In genomic region chr11:2121227-2122130, GRCh38 we compare ENCODE assay signal across 18 cellular contexts. TPM values are rescaled to one million over a fixed set of nuclear protein-coding genes. Genes with fewer than 3 reads are reported as not detected.
DNase-seq lines count a peak whose midpoint lies in the region; ATAC-seq and TF ChIP-seq lines count a peak whose summit lies in the region.
"Had no signal": no experiment of that assay in that cellular context is flagged by ENCODE, and none has a peak within 500 bp of the region (broad histone marks: within the 10 kb centered on the region; RNA-seq: fewer than 3 reads in every experiment).

No MANE protein-coding gene starts in this region.

- in situ Hi-C loops in IMR-90 (cut with MboI; ENCODE audit: low sequenced_read_pairs), result no loop called here

- peaks cover 7 to 18% (median 8%) of the 10 kb centered on the region in 5 donors for H3K27me3 Mint-ChIP-seq in naive thymus-derived CD4-positive, alpha-beta T cell

- H4K5ac ChIP-seq in IMR-90 (ENCODE audit: low read depth, low read length), result no peak overlapping the region; the same call in 1 of the 2 replicates

- H3K14ac ChIP-seq in IMR-90 (replicated peaks; ENCODE audit: low read depth, low read length), result peak overlapping the region; percentile 4; the same call in 1 of the 2 replicates

- H3K4me3 ChIP-seq in IMR-90 (ENCODE audit: insufficient read depth, low read depth, low read length) (no peak overlapping the region), RWPE2 (ENCODE audit: severe bottlenecking) (no peak overlapping the region), mucosa of descending colon (no peak overlapping the region), WERI-Rb-1 (ENCODE audit: low read depth, low read length) (no peak overlapping the region)
- no peak overlapping the region for H3K4me3 ChIP-seq in naive thymus-derived CD4-positive, alpha-beta T cell (ENCODE audit: low read length)
- H3K4me3 ChIP-seq: HAP-1, SK-N-MC had no signal

- H3K4me3 Mint-ChIP-seq in naive thymus-derived CD4-positive, alpha-beta T cell, result no peak overlapping the region

- no peak for TF ChIP-seq RAD21 in IMR-90 (IDR thresholded peaks at IDR 0.05; ENCODE audit: low read length)

- H2BK20ac ChIP-seq in IMR-90 (ENCODE audit: low read depth, low read length), result peak overlapping the region; percentile 5; the same call in 1 of the 2 replicates

- H3K56ac ChIP-seq in IMR-90 (ENCODE audit: extremely low read depth, insufficient read depth, low read length), result no peak overlapping the region

- no peak overlapping the region for H3K9ac ChIP-seq in IMR-90 (ENCODE audit: low read depth, low read length)
- H3K9ac ChIP-seq: KMS-11 had no signal

- peak overlapping the region in 1 of 9 donors; percentile 46 for H3K27ac Mint-ChIP-seq in naive thymus-derived CD4-positive, alpha-beta T cell

- H3K79me1 ChIP-seq in IMR-90 (ENCODE audit: low read depth in 1 of 2, low read length in 2 of 2), result no peaks in the 10 kb centered on the region

- WGBS in IMR-90 (ENCODE audit: extremely low coverage in 2 of 2, insufficient read length in 1 of 2), 2 experiments, result 43% methylated on average over 1 of the region's 21 CpGs; no CpG with 5 or more reads in 1 of the 2 experiments

- peak overlapping the region; percentile 52 for H2AK9ac ChIP-seq in IMR-90 (replicated peaks; ENCODE audit: low read depth, low read length, poor library complexity)

- H2BK5ac ChIP-seq in IMR-90 (ENCODE audit: low read depth, low read length, poor library complexity, severe bottlenecking), result no peak overlapping the region

- H3K36me3 Mint-ChIP-seq in naive thymus-derived CD4-positive, alpha-beta T cell, result no peaks in the 10 kb centered on the region

- DNase-seq in IMR-90, result no peak
- DNase-seq in RWPE2 (ENCODE audit: low spot score), result peak; percentile 31
- peak in 2 of 3 donors; percentile 14 to 34 for DNase-seq in mucosa of descending colon
- no peak for DNase-seq in sciatic nerve (ENCODE audit: low spot score)
- DNase-seq in naive thymus-derived CD4-positive, alpha-beta T cell, result no peak
- DNase-seq in WERI-Rb-1, result no peak
- no peak for DNase-seq in cerebellar cortex (ENCODE audit: low spot score)
- DNase-seq: ACHN, DMS79, NCI-H1048, NCI-H1436, NCI-H1930, NCI-H345, NCI-H524 treated with DMSO at 0.1 percent for 48 hours had no signal

- H4K91ac ChIP-seq in IMR-90 (ENCODE audit: insufficient read depth, low read depth, low read length), result peak overlapping the region; percentile 52

- no peak overlapping the region; the same call in 1 of the 2 replicates for H3K18ac ChIP-seq in IMR-90 (ENCODE audit: low read depth, low read length)

- H3K36me3 ChIP-seq in IMR-90 (ENCODE audit: control insufficient read depth, insufficient read depth, low read length) (no peaks in the 10 kb centered on the region), RWPE2 (ENCODE audit: low read depth) (no peaks in the 10 kb centered on the region), mucosa of descending colon (ENCODE audit: low read depth) (no peaks in the 10 kb centered on the region), WERI-Rb-1 (no peaks in the 10 kb centered on the region)
- no peaks in the 10 kb centered on the region for H3K36me3 ChIP-seq in naive thymus-derived CD4-positive, alpha-beta T cell (ENCODE audit: control insufficient read depth in 2 of 3, insufficient read depth in 3 of 3, low read length in 3 of 3)
- H3K36me3 ChIP-seq: HAP-1 had no signal

- H3K4ac ChIP-seq in IMR-90 (ENCODE audit: low read depth, low read length), result peak overlapping the region; percentile 80

- H4K8ac ChIP-seq in IMR-90 (ENCODE audit: low read depth in 2 of 2, low read length in 2 of 2), result peak overlapping the region in 1 of 2 experiments; percentile 53; a peak in 2 of 4 replicates

- peaks cover 14% of the 10 kb centered on the region for H3K27me3 ChIP-seq in IMR-90 (ENCODE audit: control insufficient read depth, insufficient read depth, low read length)
- no peaks in the 10 kb centered on the region for H3K27me3 ChIP-seq in RWPE2 (ENCODE audit: insufficient read depth, poor library complexity, severe bottlenecking)
- no peaks in the 10 kb centered on the region for H3K27me3 ChIP-seq in naive thymus-derived CD4-positive, alpha-beta T cell (ENCODE audit: control insufficient read depth in 2 of 2, insufficient read depth in 2 of 2, low read length in 2 of 2)
- H3K27me3 ChIP-seq in WERI-Rb-1 (ENCODE audit: insufficient read depth, low read depth, severe bottlenecking), result peaks cover 76% of the 10 kb centered on the region

- CTCF ChIA-PET in IMR-90 (lab: Yijun Ruan, JAX), result interaction anchor here (0.6 kb wide), 1 partner anchor 31 kb away, joined by 3 read pairs; no protein-coding TSS in a partner anchor
- CTCF ChIA-PET in naive thymus-derived CD4-positive, alpha-beta T cell (lab: Charles Lee), result no interaction called here

- peak overlapping the region; percentile 86 for H2BK120ac ChIP-seq in IMR-90 (ENCODE audit: low read depth, low read length)

- H3K4me2 ChIP-seq in IMR-90 (ENCODE audit: low read depth, low read length), result no peak overlapping the region
- H3K4me2 ChIP-seq: KMS-11 had no signal

- peak overlapping the region; percentile 46 for H2AK5ac ChIP-seq in IMR-90 (ENCODE audit: low read depth, low read length)

- H3K9me3 ChIP-seq in IMR-90 (ENCODE audit: control insufficient read depth, insufficient read depth, low read length) (peaks cover 5% of the 10 kb centered on the region), RWPE2 (ENCODE audit: severe bottlenecking) (no peaks in the 10 kb centered on the region), mucosa of descending colon (peaks cover 2% of the 10 kb centered on the region), WERI-Rb-1 (ENCODE audit: severe bottlenecking) (peaks cover 8% of the 10 kb centered on the region)
- no peaks in the 10 kb centered on the region for H3K9me3 ChIP-seq in naive thymus-derived CD4-positive, alpha-beta T cell (ENCODE audit: control insufficient read depth in 2 of 3, low read length in 3 of 3)

- no peak overlapping the region; the same call in 2 of the 3 replicates for H2BK15ac ChIP-seq in IMR-90 (ENCODE audit: low read depth, low read length)

- no peak for ATAC-seq in IMR-90 (ENCODE audit: low read depth)
- ATAC-seq in RWPE2 (ENCODE audit: low read depth), result no peak
- no peak for ATAC-seq in mucosa of descending colon
- ATAC-seq in sciatic nerve, result peak; percentile 37
- no peak for ATAC-seq in naive thymus-derived CD4-positive, alpha-beta T cell

- no peaks in the 10 kb centered on the region for H3K4me1 Mint-ChIP-seq in naive thymus-derived CD4-positive, alpha-beta T cell

- TF ChIP-seq CTCF in IMR-90 (conservative IDR thresholded peaks at IDR 0.05; ENCODE audit: low read depth, low read length), result no peak
- TF ChIP-seq CTCF in RWPE2 (IDR thresholded peaks at IDR 0.05; ENCODE audit: poor library complexity, severe bottlenecking), result no peak
- TF ChIP-seq CTCF in mucosa of descending colon (IDR thresholded peaks at IDR 0.05), result no peak
- TF ChIP-seq CTCF in WERI-Rb-1 (IDR thresholded peaks at IDR 0.05; ENCODE audit: low read depth, low read length), result no peak

- no TSS peak for BruUV-seq in IMR-90 (replicated peaks; lab: Mats Ljungman, UMichigan)

- no peak overlapping the region; the same call in 1 of the 2 replicates for H3K23ac ChIP-seq in IMR-90 (ENCODE audit: low read depth, low read length)

- H4K20me1 ChIP-seq in IMR-90 (ENCODE audit: insufficient read depth, low read length), result no peaks in the 10 kb centered on the region

- H3K9me3 Mint-ChIP-seq in naive thymus-derived CD4-positive, alpha-beta T cell, result peaks cover 0 to 16% (median 1%) of the 10 kb centered on the region in 11 donors

- intact Hi-C loops in IMR-90 (cut with micrococcal nuclease) (loop anchor here (2.0 to 5.0 kb wide), 2 partner anchors 25 to 44 kb away; no protein-coding TSS in a partner anchor), mucosa of descending colon (cut with DNase I, micrococcal nuclease) (no loop called here), sciatic nerve (cut with DNase I) (no loop called here)
- intact Hi-C loops in naive thymus-derived CD4-positive, alpha-beta T cell (cut with micrococcal nuclease), result no loop called here

- H3K4me1 ChIP-seq in IMR-90 (ENCODE audit: control insufficient read depth, insufficient read depth, low read length), result peaks cover 11% of the 10 kb centered on the region
- no peaks in the 10 kb centered on the region for H3K4me1 ChIP-seq in RWPE2 (ENCODE audit: insufficient read depth, poor library complexity, severe bottlenecking)
- no peaks in the 10 kb centered on the region for H3K4me1 ChIP-seq in mucosa of descending colon (ENCODE audit: low read depth)
- no peaks in the 10 kb centered on the region for H3K4me1 ChIP-seq in naive thymus-derived CD4-positive, alpha-beta T cell (ENCODE audit: control insufficient read depth in 2 of 2, insufficient read depth in 2 of 2, low read length in 2 of 2)
- H3K4me1 ChIP-seq: HAP-1 had no signal

- POLR2A ChIA-PET in IMR-90 (lab: Charles Lee; ENCODE audit: unreplicated experiment), result no interaction called here
- POLR2A ChIA-PET in naive thymus-derived CD4-positive, alpha-beta T cell (lab: Charles Lee), result no interaction called here

- H3K27ac ChIP-seq in IMR-90 (ENCODE audit: insufficient read depth, low read length) (no peak overlapping the region), RWPE2 (ENCODE audit: poor library complexity, severe bottlenecking) (no peak overlapping the region), WERI-Rb-1 (no peak overlapping the region)
- no peak overlapping the region for H3K27ac ChIP-seq in naive thymus-derived CD4-positive, alpha-beta T cell (ENCODE audit: low read depth, low read length)
- H3K27ac ChIP-seq: C4-2B, KMS-11, SK-N-MC had no signal

- TF ChIP-seq POLR2A in IMR-90 (IDR thresholded peaks at IDR 0.05; ENCODE audit: low read depth, low read length), result no peak

- H2AFZ ChIP-seq in IMR-90 (replicated peaks; ENCODE audit: low read length, poor library complexity), result peak overlapping the region; percentile 63

- dilution Hi-C loops in IMR-90 (cut with HindIII; ENCODE audit: low sequenced_read_pairs, unreplicated experiment), result no loop called here

- no peaks in the 10 kb centered on the region for H3K9me1 ChIP-seq in IMR-90 (ENCODE audit: insufficient read depth, low read length)

RNA-seq across cellular contexts. Expression of gene IGF2, which starts 17.7 kb away (rescaled TPM):
- 2.3 and 5.0 TPM in 2 replicates for total RNA-seq in IMR-90 (2012; rRNA removed)
- 17.5 and 21.8 TPM in 2 replicates for polyA plus RNA-seq in IMR-90 (2012; rRNA removed)
- 20.6 and 23.2 TPM in 2 replicates for polyA plus RNA-seq in IMR-90 (2012; cell fraction: cytosol; rRNA removed)
- 4.8 and 6.4 TPM in 2 replicates for polyA plus RNA-seq in IMR-90 (2012; cell fraction: nucleus; rRNA removed; ENCODE audit: low replicate concordance)
- 10 to 100 TPM in 2 of 3 donors, 1 to 10 TPM in 1; 7.6 to 27.6 (median 12.1) TPM for total RNA-seq in mucosa of descending colon
- total RNA-seq in sciatic nerve, result 473 TPM
- total RNA-seq in naive thymus-derived CD4-positive, alpha-beta T cell, result under 1 TPM in 1 of 5 experiments, not detected in 4; 0.36 TPM
- not detected for polyA plus RNA-seq in naive thymus-derived CD4-positive, alpha-beta T cell

RNA-seq across cellular contexts. Expression of gene INS, which starts 39.5 kb away (rescaled TPM):
- total RNA-seq in IMR-90 (2012; rRNA removed), result not detected in 2 replicates
- polyA plus RNA-seq in IMR-90 (2012; rRNA removed), result not detected in 2 replicates
- polyA plus RNA-seq in IMR-90 (2012; cell fraction: cytosol; rRNA removed), result not detected in 2 replicates
- polyA plus RNA-seq in IMR-90 (2012; cell fraction: nucleus; rRNA removed; ENCODE audit: low replicate concordance), result not detected in 2 replicates
- not detected for total RNA-seq in mucosa of descending colon
- total RNA-seq in sciatic nerve, result 1.5 TPM
- total RNA-seq in naive thymus-derived CD4-positive, alpha-beta T cell, result not detected
- polyA plus RNA-seq in naive thymus-derived CD4-positive, alpha-beta T cell, result not detected

RNA-seq across cellular contexts. Expression of gene TH, which starts 50.1 kb away (rescaled TPM):
- total RNA-seq in IMR-90 (2012; rRNA removed) (not detected in 2 replicates), mucosa of descending colon (under 1 TPM in 1 of 3 donors, not detected in 2; 0.17 TPM), sciatic nerve (0.36 TPM)
- polyA plus RNA-seq in IMR-90 (2012; rRNA removed), result 0.06 and 0.10 TPM in 2 replicates
- 0.03 TPM in 1 of 2 replicates, not detected in the other for polyA plus RNA-seq in IMR-90 (2012; cell fraction: cytosol; rRNA removed)
- 0.08 TPM in 1 of 2 replicates, not detected in the other for polyA plus RNA-seq in IMR-90 (2012; cell fraction: nucleus; rRNA removed; ENCODE audit: low replicate concordance)
- total RNA-seq in naive thymus-derived CD4-positive, alpha-beta T cell, result not detected
- not detected for polyA plus RNA-seq in naive thymus-derived CD4-positive, alpha-beta T cell

Comparison
In these comparisons a context has a peak if more than half of its experiments do, and no peak if none do; other contexts are left out.
1. DNase-seq: peak in RWPE2 (single experiment) and mucosa of descending colon (2 of 3); none in IMR-90 (single experiment), sciatic nerve (single experiment), naive thymus-derived CD4-positive, alpha-beta T cell (0 of 9), WERI-Rb-1 (single experiment) and cerebellar cortex (single experiment).
2. RNA of gene IGF2, which starts 17.7 kb away (total RNA-seq): 473 TPM in sciatic nerve (single experiment); 7.6 to 27.6 TPM in mucosa of descending colon, 2.3 to 5.0 TPM in IMR-90 and 0.36 TPM in naive thymus-derived CD4-positive, alpha-beta T cell; every median in the first group is over 10 times any median in the second.